In the genomic region with DNA sequence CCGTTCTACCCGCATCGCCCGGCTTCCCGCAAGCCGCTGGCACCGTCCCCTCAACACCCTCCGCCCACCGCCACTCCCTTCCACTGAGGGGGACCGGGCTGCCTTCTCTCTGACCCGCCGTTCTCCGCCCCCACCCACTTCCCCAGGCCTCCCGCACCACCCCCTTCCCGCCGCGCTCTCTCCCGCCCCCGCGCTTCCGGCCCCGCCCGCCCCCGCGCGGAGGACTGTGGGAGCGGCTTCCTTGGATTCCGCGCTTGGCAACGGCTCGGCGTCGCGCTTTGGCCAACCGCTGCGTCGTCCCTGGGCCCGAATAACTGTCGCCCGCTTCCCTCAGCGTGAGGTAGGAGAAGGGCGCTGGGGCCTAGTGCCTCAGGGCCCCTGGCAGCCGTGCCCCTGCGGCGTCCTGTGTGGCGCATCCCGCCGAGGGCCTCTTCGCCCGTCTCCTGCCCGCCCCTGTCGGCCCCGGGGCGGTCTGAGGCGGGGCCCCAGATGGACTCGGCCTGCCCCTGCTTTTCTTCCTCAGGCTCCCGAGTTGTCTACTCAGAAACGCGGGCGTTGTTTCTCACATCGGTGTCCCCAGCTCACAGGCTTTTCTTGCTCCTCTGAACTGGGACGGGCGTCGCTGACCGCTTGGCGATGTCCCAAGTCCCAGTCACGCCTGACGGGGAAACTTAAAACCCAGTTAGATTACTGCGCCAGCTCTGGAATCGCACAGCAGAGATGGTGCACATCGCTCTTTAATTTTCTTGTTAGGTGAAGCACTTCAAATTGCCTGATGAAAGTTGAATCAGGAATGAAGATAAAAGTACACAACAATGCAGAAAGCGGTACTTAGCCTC, we compare ENCODE assay signal across 8 cellular contexts. TPM values are rescaled to one million over a fixed set of nuclear protein-coding genes. Genes with fewer than 3 reads are reported as not detected.
DNase-seq lines count a peak whose midpoint lies in the region; ATAC-seq, FAIRE-seq and TF ChIP-seq lines count a peak whose summit lies in the region.

A gene with protein sequence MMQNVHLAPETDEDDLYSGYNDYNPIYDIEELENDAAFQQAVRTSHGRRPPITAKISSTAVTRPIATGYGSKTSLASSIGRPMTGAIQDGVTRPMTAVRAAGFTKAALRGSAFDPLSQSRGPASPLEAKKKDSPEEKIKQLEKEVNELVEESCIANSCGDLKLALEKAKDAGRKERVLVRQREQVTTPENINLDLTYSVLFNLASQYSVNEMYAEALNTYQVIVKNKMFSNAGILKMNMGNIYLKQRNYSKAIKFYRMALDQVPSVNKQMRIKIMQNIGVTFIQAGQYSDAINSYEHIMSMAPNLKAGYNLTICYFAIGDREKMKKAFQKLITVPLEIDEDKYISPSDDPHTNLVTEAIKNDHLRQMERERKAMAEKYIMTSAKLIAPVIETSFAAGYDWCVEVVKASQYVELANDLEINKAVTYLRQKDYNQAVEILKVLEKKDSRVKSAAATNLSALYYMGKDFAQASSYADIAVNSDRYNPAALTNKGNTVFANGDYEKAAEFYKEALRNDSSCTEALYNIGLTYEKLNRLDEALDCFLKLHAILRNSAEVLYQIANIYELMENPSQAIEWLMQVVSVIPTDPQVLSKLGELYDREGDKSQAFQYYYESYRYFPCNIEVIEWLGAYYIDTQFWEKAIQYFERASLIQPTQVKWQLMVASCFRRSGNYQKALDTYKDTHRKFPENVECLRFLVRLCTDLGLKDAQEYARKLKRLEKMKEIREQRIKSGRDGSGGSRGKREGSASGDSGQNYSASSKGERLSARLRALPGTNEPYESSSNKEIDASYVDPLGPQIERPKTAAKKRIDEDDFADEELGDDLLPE (plus strand): TSS at position 241 of the 839 bp plus-strand sequence. CDS start 7,229 bp downstream, outside the sequence.

- H4K20me1 ChIP-seq in mammary epithelial cell (ENCODE audit: insufficient read depth, low read length) = no peaks in the 10 kb centered on the region

- ATAC-seq in GM18873 (IDR thresholded peaks at IDR 0.05; ENCODE audit: low FRiP score, unreplicated experiment) (peak; percentile 75), HG03108 (IDR thresholded peaks at IDR 0.05; ENCODE audit: unreplicated experiment) (peak; percentile 82)

- TSS peak; percentile 67 for BruUV-seq in mammary epithelial cell (replicated peaks; lab: Mats Ljungman, UMichigan)

- H3K36me3 ChIP-seq in mammary epithelial cell (ENCODE audit: insufficient read depth, low read length) (no peaks in the 10 kb centered on the region), small intestine (ENCODE audit: control insufficient read depth in 2 of 2, insufficient read depth in 2 of 2, low read length in 2 of 2) (no peaks in the 10 kb centered on the region)

- peak within 1 kb of the TSS; percentile 83 for H3K9ac ChIP-seq in mammary epithelial cell (ENCODE audit: insufficient read depth, low read length)

- peak within 1 kb of the TSS; percentile 96 for H2AFZ ChIP-seq in mammary epithelial cell (ENCODE audit: low read depth, low read length)

- FAIRE-seq in small intestine (lab: Jason Lieb, UNC) = no peak

- H3K27ac ChIP-seq in AG04450 (ENCODE audit: low read depth, low read length) (peak within 1 kb of the TSS; percentile 87), mammary epithelial cell (ENCODE audit: insufficient read depth, low read depth, low read length) (peak within 1 kb of the TSS; percentile 89), small intestine (ENCODE audit: low read depth in 1 of 2, low read length in 1 of 2) (peak within 1 kb of the TSS; percentile 92 to 96)

- peak within 1 kb of the TSS; percentile 85 for H3K4me2 ChIP-seq in mammary epithelial cell (ENCODE audit: insufficient read depth, low read depth, low read length)

- H3K4me3 ChIP-seq in AG04450 (ENCODE audit: low read depth, low read length) (peak within 1 kb of the TSS; percentile 79), WI38 (ENCODE audit: low read depth, low read length) (peak within 1 kb of the TSS; percentile 62), mammary epithelial cell (replicated peaks in 1 of 3; ENCODE audit: insufficient read depth in 1 of 3, low read depth in 2 of 3, low read length in 3 of 3) (peak within 1 kb of the TSS; percentile 71 to 89 (median 89)), small intestine (ENCODE audit: low read depth in 1 of 2, low read length in 2 of 2) (peak within 1 kb of the TSS; percentile 55 to 69)

- CTCF ChIA-PET in AG04450 (lab: Charles Lee) (interaction anchor here (0.6 to 0.9 kb wide), 2 partner anchors 31 to 370 kb away, joined by 3 to 16 read pairs; no protein-coding TSS in a partner anchor), mammary epithelial cell (lab: Charles Lee; ENCODE audit: low non-redundant PET) (no interaction called here)

- H3K27me3 ChIP-seq in AG04450 (ENCODE audit: control insufficient read depth, insufficient read depth, low read length) (no peaks in the 10 kb centered on the region), mammary epithelial cell (ENCODE audit: insufficient read depth, low read length) (no peaks in the 10 kb centered on the region), small intestine (ENCODE audit: control insufficient read depth in 2 of 2, insufficient read depth in 2 of 2, low read length in 2 of 2) (no peaks in the 10 kb centered on the region)

- peaks cover 4% of the 10 kb centered on the region for H3K79me2 ChIP-seq in mammary epithelial cell (ENCODE audit: insufficient read depth, low read length)

- peaks cover 8% of the 10 kb centered on the region for H3K4me1 ChIP-seq in mammary epithelial cell (ENCODE audit: insufficient read depth, low read length)
- no peaks in the 10 kb centered on the region for H3K4me1 ChIP-seq in small intestine (ENCODE audit: control insufficient read depth in 2 of 2, insufficient read depth in 1 of 2, low read depth in 1 of 2, low read length in 1 of 2)

- dilution Hi-C loops in mammary epithelial cell (cut with HindIII; ENCODE audit: low sequenced_read_pairs) = no loop called here

- H3K9me3 ChIP-seq in AG04450 (ENCODE audit: control insufficient read depth, insufficient read depth, low read length) = peaks cover 15% of the 10 kb centered on the region
- peaks cover 19% of the 10 kb centered on the region for H3K9me3 ChIP-seq in mammary epithelial cell (replicated peaks; ENCODE audit: insufficient read depth, low read length)
- H3K9me3 ChIP-seq in small intestine (ENCODE audit: control insufficient read depth, low read depth) = no peaks in the 10 kb centered on the region

- DNase-seq in AG04450 (ENCODE audit: low read depth, low spot score) (peak; percentile 43), NCI-H2196 treated with DMSO at 0.1 percent for 48 hours (lab: John Stamatoyannopoulos, UW; ENCODE audit: unreplicated experiment) (peak; percentile 44), mammary epithelial cell (peak; percentile 83), iPS-NIHi7 (ENCODE audit: extremely low spot score) (peak; percentile 94), small intestine (peak; percentile 90)

- intact Hi-C loops in mammary epithelial cell (cut with micrococcal nuclease) = loop anchor here (2.0 to 5.0 kb wide), 3 partner anchors 40 to 375 kb away; a partner anchor contains a TSS

- in situ Hi-C loops in mammary epithelial cell (cut with MboI; ENCODE audit: low sequenced_read_pairs in 2 of 2) = no loop called here

- POLR2A ChIA-PET in AG04450 (lab: Yijun Ruan, JAX) = interaction anchor here (0.5 kb wide), 1 partner anchor 28 kb away, joined by 6 read pairs; no protein-coding TSS in a partner anchor

- 2% methylated on average over 18 of the region's 72 CpGs for WGBS in mammary epithelial cell (ENCODE audit: low coverage, missing lambda C conversion rate)
- 1 to 2% (median 1%) methylated on average over 52 to 72 of the region's 72 CpGs for WGBS in small intestine, 3 donors

- TF ChIP-seq CTCF in AG04450 (IDR thresholded peaks at IDR 0.05; ENCODE audit: low read depth, low read length) (no peak), WI38 (IDR thresholded peaks at IDR 0.05; ENCODE audit: low read depth, low read length) (no peak), mammary epithelial cell (conservative IDR thresholded peaks at IDR 0.05 in 1 of 2, IDR thresholded peaks at IDR 0.05 in 1 of 2; ENCODE audit: extremely low read depth in 1 of 2, insufficient read depth in 1 of 2, low read depth in 1 of 2, low read length in 2 of 2) (no peak)

RNA-seq across cellular contexts. Expression of the gene that starts here (rescaled TPM):
- polyA plus RNA-seq in AG04450 (2011; rRNA removed) (11.0 and 15.8 TPM in 2 replicates), mammary epithelial cell (4.0 TPM), small intestine (10 to 100 TPM; 11.0 to 14.1 (median 13.0) TPM)
- polyA minus RNA-seq in AG04450 (2011; rRNA and poly(A)+ RNA removed) = 11.4 and 12.6 TPM in 2 replicates
- 10 to 100 TPM; 10.3 to 11.2 TPM for total RNA-seq in mammary epithelial cell
- 2.2 TPM for polyA minus RNA-seq in mammary epithelial cell

Comparison
In these comparisons a context has a peak if more than half of its experiments do, and no peak if none do; other contexts are left out.
1. Peak in every context shown above with its lines: DNase-seq, ATAC-seq, H3K4me3 ChIP-seq and H3K27ac ChIP-seq.
2. DNase-seq: peak in every context shown above with its lines; median percentile 94 in iPS-NIHi7; 90 in small intestine; 83 in mammary epithelial cell; 44 in NCI-H2196 treated with DMSO at 0.1 percent for 48 hours; 43 in AG04450.